ENCODE assay signal across 1 cellular context in the genomic region with DNA sequence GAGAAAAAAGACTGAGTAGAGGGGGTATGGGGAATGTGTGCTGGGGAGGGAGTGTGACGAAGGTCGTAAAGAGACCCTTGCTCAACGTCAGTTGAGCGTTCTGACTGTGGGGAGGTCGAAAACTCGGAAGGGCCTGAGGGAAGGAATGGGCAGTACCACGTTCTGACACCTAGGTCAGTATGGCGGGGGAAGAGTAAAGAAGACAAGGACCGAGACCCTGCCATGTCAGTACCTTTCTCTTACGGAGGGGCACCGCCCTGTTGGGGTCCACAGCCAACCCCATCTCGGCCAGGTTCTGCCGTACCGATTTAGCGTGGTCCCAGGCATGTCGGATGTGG.
A peak's percentile ranks its signal among the peaks of the same experiment; 100 is the strongest.
TF ChIP-seq lines count a peak whose summit lies in the region.

No MANE protein-coding gene starts in this region.

TF ChIP-seq in HEK293, 187 proteins besides CTCF, POLR2A, EP300 and RAD21 (continued from another document):
- TF ChIP-seq ZNF398 (tag by site-specific recombination; IDR thresholded peaks at IDR 0.05), result peak; percentile 44; the same call in 1 of the 2 replicates
TF ChIP-seq in HEK293: peak in this region for 6.
